Comparison of ENCODE assay signal across 9 cellular contexts in genomic region chr9:137049544-137050449, GRCh38. TPM values are rescaled to one million over a fixed set of nuclear protein-coding genes. Genes with fewer than 3 reads are reported as not detected.
A peak's percentile ranks its signal among the peaks of the same experiment; 100 is the strongest.
DNase-seq lines count a peak whose midpoint lies in the region; ATAC-seq, FAIRE-seq and TF ChIP-seq lines count a peak whose summit lies in the region.
"Had no signal": no experiment of that assay in that cellular context is flagged by ENCODE, and none has a peak within 500 bp of the region (broad histone marks: within the 10 kb centered on the region; RNA-seq: fewer than 3 reads in every experiment).

No MANE protein-coding gene starts in this region.

- ATAC-seq in HG02642 (IDR thresholded peaks at IDR 0.05; ENCODE audit: poor library complexity, unreplicated experiment): no peak
- ATAC-seq in HG03354 (IDR thresholded peaks at IDR 0.05; ENCODE audit: poor library complexity, severe bottlenecking, unreplicated experiment): no peak

- peaks cover 59% of the 10 kb centered on the region for H3K27me3 ChIP-seq in AG04450 (ENCODE audit: control insufficient read depth, insufficient read depth, low read length)
- H3K27me3 ChIP-seq in small intestine (ENCODE audit: control insufficient read depth in 2 of 2, insufficient read depth in 2 of 2, low read length in 2 of 2): peaks cover 0 to 18% of the 10 kb centered on the region in 2 donors

- no peak overlapping the region for H3K4me3 Mint-ChIP-seq in activated T-cell treated with anti-CD3 and anti-CD28 coated beads, Interleukin-2, amount 50 U/mL, for 24 hours

- peak; percentile 55 for TF ChIP-seq CTCF in AG04450 (IDR thresholded peaks at IDR 0.05; ENCODE audit: low read depth, low read length)
- TF ChIP-seq CTCF in GM12875 (IDR thresholded peaks at IDR 0.05; ENCODE audit: borderline replicate concordance, insufficient read depth, low read depth, low read length): peak; percentile 65

- DNase-seq in AG04450 (ENCODE audit: low read depth, low spot score) (no peak), NCI-H748 treated with DMSO at 0.1 percent for 48 hours (lab: John Stamatoyannopoulos, UW) (peak; percentile 63), frontal cortex (ENCODE audit: low spot score in 2 of 2) (peak; percentile 71 to 80), small intestine (peak; percentile 66)
- peak; percentile 68 for DNase-seq in activated T-cell treated with anti-CD3 and anti-CD28 coated beads, Interleukin-2, amount 50 U/mL, for 24 hours

- H3K36me3 ChIP-seq in small intestine (ENCODE audit: control insufficient read depth in 2 of 2, insufficient read depth in 2 of 2, low read length in 2 of 2): no peaks in the 10 kb centered on the region

- FAIRE-seq in frontal cortex (lab: Jason Lieb, UNC) (no peak), small intestine (lab: Jason Lieb, UNC) (peak; percentile 77)

- peaks cover 57% of the 10 kb centered on the region for H3K27me3 Mint-ChIP-seq in activated T-cell treated with anti-CD3 and anti-CD28 coated beads, Interleukin-2, amount 50 U/mL, for 24 hours

- no peaks in the 10 kb centered on the region; the same call in 1 of the 2 replicates for H3K9me3 ChIP-seq in AG04450 (ENCODE audit: control insufficient read depth, insufficient read depth, low read length)
- no peaks in the 10 kb centered on the region for H3K9me3 ChIP-seq in small intestine (ENCODE audit: control insufficient read depth, low read depth)

- POLR2A ChIA-PET in AG04450 (lab: Yijun Ruan, JAX): no interaction called here

- H3K4me3 ChIP-seq in AG04450 (ENCODE audit: low read depth, low read length) (no peak overlapping the region), GM12875 (ENCODE audit: low read depth, low read length) (no peak overlapping the region), small intestine (ENCODE audit: low read depth in 1 of 2, low read length in 2 of 2) (no peak overlapping the region)

- WGBS in small intestine, 3 donors: 45 to 53% (median 52%) methylated on average over 37 to 38 of the region's 38 CpGs

- H3K27ac ChIP-seq in AG04450 (ENCODE audit: low read depth, low read length) (no peak overlapping the region), small intestine (ENCODE audit: low read depth in 1 of 2, low read length in 1 of 2) (no peak overlapping the region)

- peaks cover 13% of the 10 kb centered on the region for H3K4me1 Mint-ChIP-seq in activated T-cell treated with anti-CD3 and anti-CD28 coated beads, Interleukin-2, amount 50 U/mL, for 24 hours (ENCODE audit: low read depth)

- CTCF ChIA-PET in AG04450 (lab: Charles Lee): interaction anchor here (1.1 to 4.3 kb wide), 3 partner anchors 15 to 42 kb away, joined by 3 to 104 read pairs (median 3); partner anchors contain the start of gene SAPCD2

- peaks cover 0 to 8% of the 10 kb centered on the region in 2 donors for H3K4me1 ChIP-seq in small intestine (ENCODE audit: control insufficient read depth in 2 of 2, insufficient read depth in 1 of 2, low read depth in 1 of 2, low read length in 1 of 2)

- H3K36me3 Mint-ChIP-seq in activated T-cell treated with anti-CD3 and anti-CD28 coated beads, Interleukin-2, amount 50 U/mL, for 24 hours (ENCODE audit: low read depth): no peaks in the 10 kb centered on the region

- no peak overlapping the region for H3K27ac Mint-ChIP-seq in activated T-cell treated with anti-CD3 and anti-CD28 coated beads, Interleukin-2, amount 50 U/mL, for 24 hours

- no peaks in the 10 kb centered on the region for H3K9me3 Mint-ChIP-seq in activated T-cell treated with anti-CD3 and anti-CD28 coated beads, Interleukin-2, amount 50 U/mL, for 24 hours

RNA-seq across cellular contexts. Expression of gene NPDC1, which starts 3.8 kb away (rescaled TPM):
- polyA plus RNA-seq in AG04450 (2011; rRNA removed): 8.9 and 16.5 TPM in 2 replicates
- polyA minus RNA-seq in AG04450 (2011; rRNA and poly(A)+ RNA removed): 4.8 TPM in 2 replicates
- total RNA-seq in frontal cortex: 16.3 TPM
- 10 to 100 TPM; 18.3 to 84.6 (median 32.7) TPM for polyA plus RNA-seq in small intestine

RNA-seq across cellular contexts. Expression of gene ENTPD2, which starts 4.1 kb away (rescaled TPM):
- polyA plus RNA-seq in AG04450 (2011; rRNA removed): not detected in 2 replicates
- not detected in 2 replicates for polyA minus RNA-seq in AG04450 (2011; rRNA and poly(A)+ RNA removed)
- 0.82 TPM for total RNA-seq in frontal cortex
- 10 to 100 TPM in 2 of 3 donors, 1 to 10 TPM in 1; 5.5 to 16.5 (median 11.0) TPM for polyA plus RNA-seq in small intestine
- total RNA-seq: dermis microvascular lymphatic vessel endothelial cell had no signal

RNA-seq across cellular contexts. Expression of gene FUT7, which starts 17.9 kb away (rescaled TPM):
- polyA plus RNA-seq in AG04450 (2011; rRNA removed) (not detected in 2 replicates), small intestine (under 1 TPM in 1 of 3 donors, not detected in 2; 0.09 TPM)
- not detected in 2 replicates for polyA minus RNA-seq in AG04450 (2011; rRNA and poly(A)+ RNA removed)
- not detected for total RNA-seq in frontal cortex
- total RNA-seq: dermis microvascular lymphatic vessel endothelial cell had no signal

RNA-seq across cellular contexts. Expression of gene SAPCD2, which starts 20.6 kb away (rescaled TPM):
- polyA plus RNA-seq in AG04450 (2011; rRNA removed) (1.5 and 1.8 TPM in 2 replicates), small intestine (10 to 100 TPM in 1 of 3 donors, 1 to 10 TPM in 1, under 1 TPM in 1; 0.81 to 22.2 (median 1.1) TPM)
- 0.91 and 1.1 TPM in 2 replicates for polyA minus RNA-seq in AG04450 (2011; rRNA and poly(A)+ RNA removed)
- 1.2 TPM for total RNA-seq in frontal cortex

RNA-seq across cellular contexts. Expression of gene ABCA2, which starts 21.8 kb away (rescaled TPM):
- 4.7 and 8.8 TPM in 2 replicates for polyA plus RNA-seq in AG04450 (2011; rRNA removed)
- 9.0 and 17.7 TPM in 2 replicates for polyA minus RNA-seq in AG04450 (2011; rRNA and poly(A)+ RNA removed)
- total RNA-seq in frontal cortex: 20.8 TPM
- 10 to 100 TPM in 1 of 3 donors, 1 to 10 TPM in 2; 3.4 to 11.2 (median 6.5) TPM for polyA plus RNA-seq in small intestine
